In genomic region chr2:8138923-8139667, GRCh38 we compare ENCODE assay signal across 15 cellular contexts.
DNase-seq lines count a peak whose midpoint lies in the region; TF ChIP-seq lines count a peak whose summit lies in the region.
"Had no signal": no experiment of that assay in that cellular context is flagged by ENCODE, and none has a peak within 500 bp of the region (broad histone marks: within the 10 kb centered on the region; RNA-seq: fewer than 3 reads in every experiment).

No MANE protein-coding gene starts in this region.

- H3K4me3 ChIP-seq in esophagus (ENCODE audit: low read depth in 1 of 2, low read length in 2 of 2): no peak overlapping the region
- H3K4me3 ChIP-seq in liver (ENCODE audit: low read depth in 1 of 3, low read length in 3 of 3): peak overlapping the region; percentile 29 to 63 (median 53)
- H3K4me3 ChIP-seq in testis: no peak overlapping the region
- H3K4me3 ChIP-seq in MG63: no peak overlapping the region
- H3K4me3 ChIP-seq: cardiac muscle cell, PC-9 had no signal

- H3K36me3 ChIP-seq in esophagus (ENCODE audit: control insufficient read depth in 2 of 2, insufficient read depth in 2 of 2, low read length in 1 of 2) (no peaks in the 10 kb centered on the region), liver (ENCODE audit: control insufficient read depth in 4 of 4, insufficient read depth in 3 of 4, low read depth in 1 of 4, low read length in 3 of 4) (peaks cover 0 to 5% (median 0%) of the 10 kb centered on the region in 4 donors), testis (ENCODE audit: low read depth, missing control alignments) (no peaks in the 10 kb centered on the region), MG63 (no peaks in the 10 kb centered on the region)
- H3K36me3 ChIP-seq: cardiac muscle cell had no signal

- peak overlapping the region; percentile 85 to 100 for H3K9ac ChIP-seq in liver (ENCODE audit: low read depth in 1 of 2, low read length in 2 of 2)

- WGBS in esophagus, 2 donors: 82 to 85% methylated on average over 10 of the region's 10 CpGs
- 32% methylated on average over 10 of the region's 10 CpGs for WGBS in liver
- 71 to 78% methylated on average over 10 of the region's 10 CpGs for WGBS in testis, 2 donors

- TF ChIP-seq CTCF in liver (IDR thresholded peaks at IDR 0.05; ENCODE audit: low read depth, low read length, missing input control): no peak
- no peak for TF ChIP-seq CTCF in testis (IDR thresholded peaks at IDR 0.05)

- TF ChIP-seq RAD21 in liver (IDR thresholded peaks at IDR 0.05): peak; percentile 75 to 79

- no peak for TF ChIP-seq POLR2A in testis (IDR thresholded peaks at IDR 0.05)

- no peaks in the 10 kb centered on the region for H3K4me1 ChIP-seq in esophagus (ENCODE audit: control insufficient read depth in 2 of 2, insufficient read depth in 2 of 2, low read length in 1 of 2)
- H3K4me1 ChIP-seq in liver (ENCODE audit: control insufficient read depth in 4 of 4, insufficient read depth in 4 of 4, low read length in 3 of 4): peaks cover 2 to 24% (median 6%) of the 10 kb centered on the region in 4 donors
- no peaks in the 10 kb centered on the region for H3K4me1 ChIP-seq in testis

- peak; percentile 66 for DNase-seq in GM03348 (ENCODE audit: low spot score)
- DNase-seq in testis: no peak
- DNase-seq in MG63: no peak
- DNase-seq in epidermal melanocyte (ENCODE audit: insufficient read length, low spot score): no peak
- DNase-seq in stimulated activated CD4-positive, alpha-beta T cell treated with anti-CD3 and anti-CD28 coated beads, Interleukin-12 subunit alpha, Interleukin-12 subunit beta, amount 100 ng/mL, for 4 hours: no peak
- DNase-seq in NCI-H1092 treated with DMSO at 0.1 percent for 48 hours (lab: John Stamatoyannopoulos, UW): no peak
- DNase-seq: activated CD4-positive, alpha-beta T cell treated with anti-CD3 and anti-CD28 coated beads, Interleukin-2, amount 50 U/mL, for 4 hours; activated effector memory CD4-positive, alpha-beta T cell treated with Interleukin-2 at 50 U/mL for 16 hours; nephron progenitor cell; PC-9; T-helper 2 cell had no signal

- intact Hi-C loops in testis (cut with DNase I; ENCODE audit: low total_unique reads): no loop called here

- H3K9me3 ChIP-seq in esophagus (ENCODE audit: control insufficient read depth in 2 of 2, insufficient read depth in 1 of 2, low read depth in 1 of 2, low read length in 1 of 2) (no peaks in the 10 kb centered on the region), liver (ENCODE audit: control insufficient read depth in 4 of 4, low read length in 3 of 4) (no peaks in the 10 kb centered on the region), testis (no peaks in the 10 kb centered on the region), MG63 (no peaks in the 10 kb centered on the region)

- H3K27me3 ChIP-seq in esophagus (ENCODE audit: control insufficient read depth in 1 of 2, insufficient read depth in 2 of 2, low read length in 2 of 2): no peaks in the 10 kb centered on the region
- H3K27me3 ChIP-seq in liver (ENCODE audit: control insufficient read depth in 4 of 4, insufficient read depth in 4 of 4, low read length in 3 of 4): no peaks in the 10 kb centered on the region
- H3K27me3 ChIP-seq in testis: no peaks in the 10 kb centered on the region
- no peaks in the 10 kb centered on the region for H3K27me3 ChIP-seq in MG63
- H3K27me3 ChIP-seq: cardiac muscle cell had no signal

- H3K27ac ChIP-seq in esophagus (ENCODE audit: low read depth in 2 of 2, low read length in 1 of 2): peak overlapping the region; percentile 16 to 44
- H3K27ac ChIP-seq in liver (ENCODE audit: low read depth in 1 of 2, low read length in 2 of 2): peak overlapping the region; percentile 99 to 100
- H3K27ac ChIP-seq in testis: peak overlapping the region; percentile 47 to 73
- H3K27ac ChIP-seq: cardiac muscle cell, HL-60, PC-9 had no signal

TF ChIP-seq in liver, 16 proteins besides CTCF, POLR2A, EP300 and RAD21:
- TF ChIP-seq GABPA (IDR thresholded peaks at IDR 0.05 in 1 of 2, conservative IDR thresholded peaks at IDR 0.05 in 1 of 2) (peak in 1 of 2 donors; percentile 34), EGR1 (IDR thresholded peaks at IDR 0.05; ENCODE audit: low read depth in 2 of 2) (peak; percentile 86 to 98), REST (IDR thresholded peaks at IDR 0.05) (peak; percentile 84), HNF4G (IDR thresholded peaks at IDR 0.05) (peak; percentile 93), SP1 (IDR thresholded peaks at IDR 0.05) (peak; percentile 99), MAX (IDR thresholded peaks at IDR 0.05) (peak; percentile 85), YY1 (IDR thresholded peaks at IDR 0.05) (peak; percentile 84), RXRA (IDR thresholded peaks at IDR 0.05) (peak; percentile 96 to 99), FOXA2 (IDR thresholded peaks at IDR 0.05) (peak; percentile 79), HNF4A (conservative IDR thresholded peaks at IDR 0.05) (peak; percentile 98 to 99), TAF1 (conservative IDR thresholded peaks at IDR 0.05) (peak; percentile 96), ZBTB33 (IDR thresholded peaks at IDR 0.05) (peak; percentile 91), JUND (IDR thresholded peaks at IDR 0.05) (peak; percentile 96 to 98), NR2F2 (IDR thresholded peaks at IDR 0.05) (peak; percentile 75), FOXA1 (IDR thresholded peaks at IDR 0.05) (peak; percentile 69), ATF3 (IDR thresholded peaks at IDR 0.05) (peak; percentile 94)

Comparison
In these comparisons a context has a peak if more than half of its experiments do, and no peak if none do; other contexts are left out.
1. H3K27ac ChIP-seq: peak in every context shown above with its lines; median percentile 100 in liver; 60 in testis; 30 in esophagus.
2. H3K4me3 ChIP-seq: peak in liver (3 of 3); none in esophagus (0 of 2), testis (0 of 2) and MG63 (single experiment).